ENCODE assay signal across 13 cellular contexts in the genomic region with DNA sequence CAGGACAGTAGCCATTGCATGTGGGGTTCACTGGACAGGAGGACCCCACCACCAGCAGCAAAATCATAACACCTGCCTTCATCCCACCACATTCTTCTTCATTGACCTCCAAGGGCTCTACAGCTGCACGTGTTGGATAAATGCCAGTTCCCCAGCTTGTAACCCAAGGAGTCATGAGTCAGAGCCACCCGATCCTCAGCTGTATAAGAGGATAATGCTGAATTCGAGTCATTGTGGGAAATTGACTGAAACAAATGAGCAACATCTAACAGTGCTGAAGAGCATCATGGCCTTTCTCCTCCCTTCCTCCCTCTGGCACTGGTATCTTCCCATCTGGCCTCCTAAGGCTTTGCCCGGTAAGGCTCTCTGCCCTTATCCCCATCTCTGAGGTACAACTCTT.
DNase-seq lines count a peak whose midpoint lies in the region; ATAC-seq and TF ChIP-seq lines count a peak whose summit lies in the region.
"Had no signal": no experiment of that assay in that cellular context is flagged by ENCODE, and none has a peak within 500 bp of the region (broad histone marks: within the 10 kb centered on the region; RNA-seq: fewer than 3 reads in every experiment).

No MANE protein-coding gene starts in this region.

- POLR2A ChIA-PET in Panc1 (lab: Charles Lee) = no interaction called here

- H3K4me1 ChIP-seq in Panc1 (ENCODE audit: control insufficient read depth, insufficient read depth, low read length) = peaks cover 32% of the 10 kb centered on the region
- H3K4me1 ChIP-seq in upper lobe of right lung = peaks cover 4% of the 10 kb centered on the region

- CTCF ChIA-PET in Panc1 (lab: Charles Lee) = no interaction called here

- TF ChIP-seq RAD21 in Ishikawa (IDR thresholded peaks at IDR 0.05; ENCODE audit: low read depth) = no peak

- no peaks in the 10 kb centered on the region for H3K27me3 ChIP-seq in Panc1 (ENCODE audit: control insufficient read depth, insufficient read depth, low read length)
- no peaks in the 10 kb centered on the region for H3K27me3 ChIP-seq in upper lobe of right lung

- in situ Hi-C loops in ACHN (cut with HindIII; ENCODE audit: low pct_ligation_motif_present, low pct_unique_long_range_greater_than_20kb, low sequenced_read_pairs) = no loop called here
- in situ Hi-C loops in Panc1 (cut with HindIII; ENCODE audit: low pct_unique_long_range_greater_than_20kb, low sequenced_read_pairs) = no loop called here

- H3K36me3 ChIP-seq in Panc1 (ENCODE audit: control insufficient read depth, insufficient read depth, low read length) (no peaks in the 10 kb centered on the region), upper lobe of right lung (no peaks in the 10 kb centered on the region)

- no peak for TF ChIP-seq CTCF in Panc1 (IDR thresholded peaks at IDR 0.05)
- no peak for TF ChIP-seq CTCF in upper lobe of right lung (IDR thresholded peaks at IDR 0.05)

- peak; percentile 14; the same call in 1 of the 2 replicates for TF ChIP-seq EP300 in Ishikawa (IDR thresholded peaks at IDR 0.05; ENCODE audit: borderline replicate concordance)

- H3K9me3 ChIP-seq in Panc1 (ENCODE audit: control insufficient read depth, insufficient read depth, low read depth, low read length) = no peaks in the 10 kb centered on the region
- H3K9me3 ChIP-seq in upper lobe of right lung = no peaks in the 10 kb centered on the region

- intact Hi-C loops in Panc1 (cut with micrococcal nuclease; ENCODE audit: unreplicated experiment) = no loop called here
- intact Hi-C loops in upper lobe of right lung (cut with DNase I) = no loop called here

- no peak overlapping the region for H3K4me3 ChIP-seq in Panc1 (ENCODE audit: low read depth in 2 of 2, low read length in 2 of 2)
- H3K4me3 ChIP-seq in upper lobe of right lung = no peak overlapping the region
- H3K4me3 ChIP-seq: skin epidermis had no signal

- H3K27ac ChIP-seq in Panc1 (ENCODE audit: low read length) (peak overlapping the region; percentile 35; the same call in 1 of the 2 replicates), upper lobe of right lung (no peak overlapping the region)
- H3K27ac ChIP-seq: skin epidermis had no signal

- BruUV-seq in Panc1 (replicated peaks; lab: Mats Ljungman, UMichigan) = no TSS peak

- peak; percentile 71 for DNase-seq in ACHN
- no peak for DNase-seq in Panc1 (ENCODE audit: low read depth, low spot score)
- DNase-seq in globus pallidus (ENCODE audit: low spot score) = peak; percentile 64
- no peak for DNase-seq in hepatic stellate cell (ENCODE audit: low spot score)
- no peak for DNase-seq in upper lobe of right lung
- DNase-seq in NCI-H526 (lab: John Stamatoyannopoulos, UW) = no peak
- DNase-seq: activated CD4-positive, alpha-beta T cell treated with anti-CD3 and anti-CD28 coated beads, Interleukin-2, amount 50 U/mL, for 1 hour; effector CD8-positive, alpha-beta T cell; naive B cell; NCI-H526 treated with DMSO at 0.1 percent for 48 hours had no signal

- ATAC-seq in Panc1 = no peak
- no peak for ATAC-seq in upper lobe of right lung
- ATAC-seq in GM18870 (IDR thresholded peaks at IDR 0.05; ENCODE audit: unreplicated experiment) = no peak

TF ChIP-seq in Ishikawa, 13 proteins besides CTCF, POLR2A, EP300 and RAD21:
- TF ChIP-seq YY1 (IDR thresholded peaks at IDR 0.05; ENCODE audit: low read depth) (no peak), NFIC (IDR thresholded peaks at IDR 0.05) (peak; percentile 42; the same call in 1 of the 2 replicates)
- TF ChIP-seq, protein P1, sequence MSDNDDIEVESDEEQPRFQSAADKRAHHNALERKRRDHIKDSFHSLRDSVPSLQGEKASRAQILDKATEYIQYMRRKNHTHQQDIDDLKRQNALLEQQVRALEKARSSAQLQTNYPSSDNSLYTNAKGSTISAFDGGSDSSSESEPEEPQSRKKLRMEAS (IDR thresholded peaks at IDR 0.05) = peak; percentile 54; the same call in 1 of the 2 replicates

Comparison
In these comparisons a context has a peak if more than half of its experiments do, and no peak if none do; other contexts are left out.
1. DNase-seq: peak in ACHN (single experiment) and globus pallidus (single experiment); none in Panc1 (single experiment), hepatic stellate cell (single experiment), upper lobe of right lung (single experiment) and NCI-H526 (0 of 2).